ENCODE assay signal across 10 cellular contexts in the genomic region with DNA sequence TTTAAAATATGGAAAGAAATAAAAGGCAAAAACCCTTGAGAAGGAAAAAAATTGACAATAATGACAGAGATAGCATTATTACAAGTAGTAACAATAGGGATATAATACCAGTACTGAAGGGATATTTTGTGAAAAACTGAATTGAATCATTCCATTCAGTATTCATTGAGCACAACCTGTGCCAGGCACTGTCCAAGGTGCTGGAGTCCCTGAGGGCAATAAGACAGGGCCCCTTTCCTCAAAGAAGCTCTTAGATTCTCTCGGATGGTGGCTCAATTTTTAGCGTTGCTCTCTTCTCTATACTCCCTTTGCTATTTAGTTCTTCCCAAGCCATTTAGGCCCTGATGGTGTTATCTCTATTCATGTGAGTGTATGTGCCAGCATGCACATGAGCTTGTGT. TPM values are rescaled to one million over a fixed set of nuclear protein-coding genes. Genes with fewer than 3 reads are reported as not detected.
DNase-seq lines count a peak whose midpoint lies in the region; ATAC-seq and TF ChIP-seq lines count a peak whose summit lies in the region.
"Had no signal": no experiment of that assay in that cellular context is flagged by ENCODE, and none has a peak within 500 bp of the region (broad histone marks: within the 10 kb centered on the region; RNA-seq: fewer than 3 reads in every experiment).

No MANE protein-coding gene starts in this region.

- H3K9me3 Mint-ChIP-seq in activated naive CD8-positive, alpha-beta T cell treated with anti-CD3 and anti-CD28 coated beads, Interleukin-2, amount 50 U/mL, for 24 hours: no peaks in the 10 kb centered on the region
- H3K9me3 Mint-ChIP-seq: HFFc6; T-helper 1 cell treated with Interleukin-12 subunit alpha and Interleukin-12 subunit beta and Interleukin-4 antibody, amounts not matched to agents 30 μg/mL and 1 μg/mL, for 36 hours had no signal

- no peak overlapping the region for H3K27ac Mint-ChIP-seq in activated naive CD8-positive, alpha-beta T cell treated with anti-CD3 and anti-CD28 coated beads, Interleukin-2, amount 50 U/mL, for 24 hours
- H3K27ac Mint-ChIP-seq: HFFc6; T-helper 1 cell treated with Interleukin-12 subunit alpha and Interleukin-12 subunit beta and Interleukin-4 antibody, amounts not matched to agents 30 μg/mL and 1 μg/mL, for 36 hours had no signal

- H3K36me3 Mint-ChIP-seq in activated naive CD8-positive, alpha-beta T cell treated with anti-CD3 and anti-CD28 coated beads, Interleukin-2, amount 50 U/mL, for 24 hours (ENCODE audit: low read depth): no peaks in the 10 kb centered on the region

- no peaks in the 10 kb centered on the region for H3K27me3 ChIP-seq in Karpas-422 (ENCODE audit: low read length)
- no peaks in the 10 kb centered on the region for H3K27me3 ChIP-seq in osteoblast (ENCODE audit: insufficient read depth, low read length)
- H3K27me3 ChIP-seq: suprapubic skin had no signal

- H3K4me3 Mint-ChIP-seq in activated naive CD8-positive, alpha-beta T cell treated with anti-CD3 and anti-CD28 coated beads, Interleukin-2, amount 50 U/mL, for 24 hours: no peak overlapping the region
- H3K4me3 Mint-ChIP-seq: HFFc6; T-helper 1 cell treated with Interleukin-12 subunit alpha and Interleukin-12 subunit beta and Interleukin-4 antibody, amounts not matched to agents 30 μg/mL and 1 μg/mL, for 36 hours had no signal

- no peaks in the 10 kb centered on the region for H3K36me3 ChIP-seq in Karpas-422 (ENCODE audit: insufficient read depth, low read length)
- H3K36me3 ChIP-seq in osteoblast (ENCODE audit: insufficient read depth, low read length): no peaks in the 10 kb centered on the region
- H3K36me3 ChIP-seq: suprapubic skin had no signal

- peaks cover 9% of the 10 kb centered on the region for H3K27me3 Mint-ChIP-seq in activated naive CD8-positive, alpha-beta T cell treated with anti-CD3 and anti-CD28 coated beads, Interleukin-2, amount 50 U/mL, for 24 hours

- no peaks in the 10 kb centered on the region for H3K9me2 ChIP-seq in Karpas-422 (replicated peaks; ENCODE audit: insufficient read depth, low read length)

- no peaks in the 10 kb centered on the region for H3K4me1 ChIP-seq in Karpas-422 (ENCODE audit: low read length)
- H3K4me1 ChIP-seq in osteoblast (ENCODE audit: insufficient read depth, low read length): no peaks in the 10 kb centered on the region
- H3K4me1 ChIP-seq: suprapubic skin had no signal

- ATAC-seq in activated naive CD8-positive, alpha-beta T cell treated with anti-CD3 and anti-CD28 coated beads, Interleukin-2, amount 50 U/mL, for 24 hours: no peak
- no peak for ATAC-seq in GM18502 (IDR thresholded peaks at IDR 0.05; ENCODE audit: poor library complexity, unreplicated experiment)
- ATAC-seq in esophagus mucosa: no peak

- H2AFZ ChIP-seq in Karpas-422 (ENCODE audit: low read length) (no peak overlapping the region), osteoblast (ENCODE audit: low read length) (no peak overlapping the region)

- H3K9me3 ChIP-seq in Karpas-422 (ENCODE audit: low read length): no peaks in the 10 kb centered on the region
- no peaks in the 10 kb centered on the region for H3K9me3 ChIP-seq in osteoblast (ENCODE audit: low read depth, low read length)
- H3K9me3 ChIP-seq: suprapubic skin had no signal

- peak; percentile 26 for DNase-seq in ELF-1 (ENCODE audit: low read depth, low spot score)
- peak; percentile 68 for DNase-seq in Karpas-422
- peak; percentile 18 for DNase-seq in activated naive CD8-positive, alpha-beta T cell treated with anti-CD3 and anti-CD28 coated beads, Interleukin-2, amount 50 U/mL, for 24 hours
- DNase-seq in islet precursor cell: peak; percentile 79
- DNase-seq in osteoblast (ENCODE audit: insufficient read length, low spot score, missing footprints): no peak
- DNase-seq: HFFc6 had no signal

- no peaks in the 10 kb centered on the region for H4K20me1 ChIP-seq in Karpas-422 (ENCODE audit: insufficient read depth, low read depth, low read length)
- H4K20me1 ChIP-seq in osteoblast (ENCODE audit: insufficient read depth, low read length): no peaks in the 10 kb centered on the region

- no peak for TF ChIP-seq CTCF in osteoblast (IDR thresholded peaks at IDR 0.05; ENCODE audit: extremely low read depth, low read depth, low read length)

- H3K79me2 ChIP-seq in Karpas-422 (ENCODE audit: low read length) (no peaks in the 10 kb centered on the region), osteoblast (ENCODE audit: insufficient read depth, low read length) (no peaks in the 10 kb centered on the region)

- H3K4me1 Mint-ChIP-seq in activated naive CD8-positive, alpha-beta T cell treated with anti-CD3 and anti-CD28 coated beads, Interleukin-2, amount 50 U/mL, for 24 hours: no peaks in the 10 kb centered on the region

- no peak overlapping the region for H3K4me3 ChIP-seq in Karpas-422 (ENCODE audit: low read length)
- H3K4me3 ChIP-seq in osteoblast (ENCODE audit: insufficient read depth, low read length): no peak overlapping the region
- H3K4me3 ChIP-seq: suprapubic skin had no signal

- no peak overlapping the region for H3K9ac ChIP-seq in Karpas-422 (ENCODE audit: low read length)

- no peak overlapping the region for H3K27ac ChIP-seq in Karpas-422 (ENCODE audit: low read length)
- no peak overlapping the region for H3K27ac ChIP-seq in osteoblast (ENCODE audit: low read depth, low read length)
- H3K27ac ChIP-seq: suprapubic skin had no signal

- no peak overlapping the region for H3K4me2 ChIP-seq in Karpas-422 (ENCODE audit: low read depth, low read length, poor library complexity, severe bottlenecking)
- no peak overlapping the region for H3K4me2 ChIP-seq in osteoblast (ENCODE audit: insufficient read depth, low read length)

RNA-seq across cellular contexts. Expression of gene GAS2L3, which starts 34.3 kb away (rescaled TPM):
- total RNA-seq in Karpas-422 (2014; rRNA removed; shearing (Covaris generic); ENCODE audit: low replicate concordance): 1.4 and 5.7 TPM in 2 replicates
- 29.3 and 33.3 TPM in 2 replicates for total RNA-seq in osteoblast
- total RNA-seq in esophagus mucosa: 4.7 TPM
